In the genomic region with DNA sequence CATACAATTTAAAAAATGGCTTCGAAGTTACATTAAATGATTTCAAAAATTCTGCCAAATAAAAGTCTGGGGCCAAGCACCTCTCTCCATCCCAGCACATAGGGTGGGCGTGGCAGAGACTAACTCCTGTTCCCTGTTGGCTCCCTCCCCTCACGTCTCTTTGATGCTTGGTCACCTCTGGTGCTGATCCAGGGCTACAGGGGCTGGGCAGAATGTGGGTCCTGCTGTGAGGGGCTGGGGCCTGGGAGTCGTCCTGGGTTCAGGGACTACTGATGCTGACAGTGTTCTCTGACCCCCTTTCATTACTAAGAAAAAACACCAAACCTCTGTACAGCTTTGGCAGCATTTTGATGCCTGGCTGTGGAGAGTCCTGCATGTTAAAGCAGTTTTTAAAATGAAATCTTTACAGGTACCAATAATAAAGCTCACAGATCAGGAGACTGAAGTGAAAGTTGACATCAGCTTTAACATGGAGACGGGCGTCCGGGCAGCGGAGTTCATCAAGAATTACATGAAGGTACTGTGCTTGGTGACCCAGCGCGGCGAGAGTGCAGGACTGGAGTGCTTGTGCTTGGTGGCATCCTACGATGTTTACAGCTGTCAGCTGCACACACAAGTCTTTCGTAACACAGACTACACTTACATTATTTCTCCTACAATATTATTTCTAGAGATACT, we compare ENCODE assay signal across 29 cellular contexts.
"Had no signal": no experiment of that assay in that cellular context is flagged by ENCODE, and none has a peak within 500 bp of the region (broad histone marks: within the 10 kb centered on the region; RNA-seq: fewer than 3 reads in every experiment).

No MANE protein-coding gene starts in this region.

- H3K27me3 Mint-ChIP-seq: activated CD4-positive, alpha-beta T cell treated with anti-CD3 and anti-CD28 coated beads, Interleukin-2, amount 10 ng/mL, durations not matched to agents 7 days and 5 days; activated naive CD4-positive, alpha-beta T cell treated with anti-CD3 and anti-CD28 coated beads, Interleukin-2, amount 50 U/mL, for 24 hours; activated naive CD8-positive, alpha-beta T cell treated with anti-CD3 and anti-CD28 coated beads, Interleukin-2, amount 10 ng/mL, durations not matched to agents 7 days and 5 days; IgD-negative memory B cell had no signal

- H3K27ac ChIP-seq: ascending aorta, cardiac muscle cell, PC-9, WERI-Rb-1 had no signal

- DNase-seq: activated CD4-positive, alpha-beta T cell treated with anti-CD3 and anti-CD28 coated beads for 1 hour; activated CD4-positive, alpha-beta T cell treated with anti-CD3 and anti-CD28 coated beads, Interleukin-2, amount 10 ng/mL, durations not matched to agents 7 days and 5 days; activated CD4-positive, alpha-beta T cell treated with anti-CD3 and anti-CD28 coated beads, Interleukin-2, amount 50 U/mL, for 48 hours; activated CD4-positive, CD25-positive, alpha-beta regulatory T cell; activated CD8-positive, alpha-beta memory T cell treated with anti-CD3 and anti-CD28 coated beads for 24 hours; activated gamma-delta T cell; activated naive CD4-positive, alpha-beta T cell treated with Interleukin-2 at 50 U/mL for 16 hours; activated naive CD8-positive, alpha-beta T cell treated with anti-CD3 and anti-CD28 coated beads, Interleukin-2, amount 10 ng/mL, durations not matched to agents 7 days and 5 days; amygdala; Karpas-422; KBM-7; MG63; NCI-H1048; NCI-H1436 treated with DMSO at 0.1 percent for 48 hours; NCI-H1694 treated with DMSO at 0.1 percent for 48 hours; NCI-H2029; NCI-H345; NCI-H524 treated with DMSO at 0.1 percent for 48 hours; NK-92 treated with Interleukin-12 subunit alpha and Interleukin-12 subunit beta, amount 100 ng/mL, for 24 hours; PC-9; Right ventricle myocardium superior; SW 1271; T1000; WERI-Rb-1 had no signal

- H3K9me3 Mint-ChIP-seq: activated CD4-positive, alpha-beta T cell treated with anti-CD3 and anti-CD28 coated beads, Interleukin-2, amount 10 ng/mL, durations not matched to agents 7 days and 5 days; activated naive CD4-positive, alpha-beta T cell treated with anti-CD3 and anti-CD28 coated beads, Interleukin-2, amount 50 U/mL, for 24 hours; activated naive CD8-positive, alpha-beta T cell treated with anti-CD3 and anti-CD28 coated beads, Interleukin-2, amount 10 ng/mL, durations not matched to agents 7 days and 5 days; activated T-helper 2 cell treated with anti-CD3 and anti-CD28 coated beads, Interferon-gamma antibody, Interleukin-2, Interleukin-4, amounts not matched to agents 10 μg/mL and 5 μg/mL and 100 μg/mL, durations not matched to agents 14 hours and 24 hours and 36 hours; IgD-negative memory B cell had no signal

- H3K4me3 Mint-ChIP-seq: activated CD4-positive, alpha-beta T cell treated with anti-CD3 and anti-CD28 coated beads, Interleukin-2, amount 10 ng/mL, durations not matched to agents 7 days and 5 days; activated naive CD4-positive, alpha-beta T cell treated with anti-CD3 and anti-CD28 coated beads, Interleukin-2, amount 50 U/mL, for 24 hours; activated naive CD8-positive, alpha-beta T cell treated with anti-CD3 and anti-CD28 coated beads, Interleukin-2, amount 10 ng/mL, durations not matched to agents 7 days and 5 days; IgD-negative memory B cell had no signal

- H3K9me3 ChIP-seq: ascending aorta, MG63 had no signal

- H3K27me3 ChIP-seq: ascending aorta, cardiac muscle cell, MG63 had no signal

- H3K4me3 ChIP-seq: ascending aorta, cardiac muscle cell, MG63, PC-9 had no signal

- H3K27ac Mint-ChIP-seq: activated naive CD8-positive, alpha-beta T cell treated with anti-CD3 and anti-CD28 coated beads, Interleukin-2, amount 10 ng/mL, durations not matched to agents 7 days and 5 days; activated T-helper 2 cell treated with anti-CD3 and anti-CD28 coated beads, Interferon-gamma antibody, Interleukin-2, Interleukin-4, amounts not matched to agents 10 μg/mL and 5 μg/mL and 100 μg/mL, durations not matched to agents 14 hours and 24 hours and 36 hours had no signal
